ENCODE assay signal across 8 cellular contexts in the genomic region with DNA sequence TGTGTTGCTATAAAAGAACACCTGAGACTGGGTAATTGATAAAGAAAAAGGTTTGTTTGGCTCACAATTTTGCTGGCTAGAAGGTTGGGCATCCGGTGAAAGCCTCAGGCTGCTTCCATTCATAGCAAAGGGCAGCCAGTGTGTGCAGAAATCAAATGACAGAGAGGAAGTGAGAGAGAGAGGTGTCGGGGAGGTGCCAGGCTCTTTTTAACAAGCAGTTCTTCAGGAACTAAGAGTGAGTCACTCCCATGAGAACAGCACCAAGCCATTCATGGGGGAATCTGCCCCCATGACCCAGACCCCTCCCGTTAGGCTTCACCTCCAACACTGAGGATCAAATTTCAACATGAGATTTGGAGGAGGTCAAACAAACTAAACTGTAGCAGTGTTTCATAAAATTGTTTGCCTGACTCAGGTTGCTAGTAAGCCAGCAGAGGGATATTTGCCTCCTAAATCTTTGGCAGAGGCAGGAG. TPM values are rescaled to one million over a fixed set of nuclear protein-coding genes. Genes with fewer than 3 reads are reported as not detected.
DNase-seq lines count a peak whose midpoint lies in the region; ATAC-seq lines count a peak whose summit lies in the region.

No MANE protein-coding gene starts in this region.

- no peak for ATAC-seq in GM21515 (IDR thresholded peaks at IDR 0.05; ENCODE audit: unreplicated experiment)

- DNase-seq in NK-92 treated with Interleukin-12 subunit alpha and Interleukin-12 subunit beta, amount 100 ng/mL, for 24 hours (lab: John Stamatoyannopoulos, UW) = peak; percentile 14
- no peak for DNase-seq in NK-92 (lab: John Stamatoyannopoulos, UW; ENCODE audit: unreplicated experiment)
- DNase-seq in LoVo (ENCODE audit: low spot score) = peak; percentile 40
- DNase-seq in activated T-cell treated with anti-CD3 and anti-CD28 coated beads, Interleukin-2, amount 50 U/mL, for 48 hours = peak; percentile 31 to 41
- DNase-seq in kidney glomerular epithelial cell (lab: John Stamatoyannopoulos, UW) = peak; percentile 17
- no peak for DNase-seq in NCI-H187 (lab: John Stamatoyannopoulos, UW)
- no peak for DNase-seq in mucosa of gallbladder (ENCODE audit: low spot score)

RNA-seq across cellular contexts. Expression of gene PARP15, which starts 4.5 kb away (rescaled TPM):
- total RNA-seq in mucosa of gallbladder = 2.3 TPM

RNA-seq across cellular contexts. Expression of gene DTX3L, which starts 8.8 kb away (rescaled TPM):
- 39.9 TPM for total RNA-seq in mucosa of gallbladder

RNA-seq across cellular contexts. Expression of gene PARP9, which starts 8.9 kb away (rescaled TPM):
- total RNA-seq in mucosa of gallbladder = 29.6 TPM

RNA-seq across cellular contexts. Expression of gene KPNA1, which starts 58.2 kb away (rescaled TPM):
- total RNA-seq in mucosa of gallbladder = 55.2 TPM

Comparison
In these comparisons a context has a peak if more than half of its experiments do, and no peak if none do; other contexts are left out.
1. DNase-seq: peak in NK-92 treated with Interleukin-12 subunit alpha and Interleukin-12 subunit beta, amount 100 ng/mL, for 24 hours (single experiment), LoVo (single experiment), activated T-cell treated with anti-CD3 and anti-CD28 coated beads, Interleukin-2, amount 50 U/mL, for 48 hours (2 of 2) and kidney glomerular epithelial cell (single experiment); none in NK-92 (single experiment), NCI-H187 (0 of 2) and mucosa of gallbladder (single experiment).